ENCODE assay signal across 10 cellular contexts in genomic region chr13:94526956-94527355, GRCh38. TPM values are rescaled to one million over a fixed set of nuclear protein-coding genes. Genes with fewer than 3 reads are reported as not detected.
DNase-seq lines count a peak whose midpoint lies in the region; ATAC-seq, FAIRE-seq and TF ChIP-seq lines count a peak whose summit lies in the region.
"Not testable (repeated sequence)": the region's sequence is repeated elsewhere in the genome, so short reads cannot be mapped to it uniquely, and the experiment has no call there.
"Had no signal": no experiment of that assay in that cellular context is flagged by ENCODE, and none has a peak within 500 bp of the region (broad histone marks: within the 10 kb centered on the region; RNA-seq: fewer than 3 reads in every experiment).

No MANE protein-coding gene starts in this region.

- not testable (repeated sequence) for TF ChIP-seq RAD21 in HepG2 (CRISPR knock-in tag; IDR thresholded peaks at IDR 0.05)

- not testable (repeated sequence) for H3K4me2 ChIP-seq in DND-41 (ENCODE audit: insufficient read depth, low read length)
- peak overlapping the region; percentile 24; the same call in 1 of the 2 replicates for H3K4me2 ChIP-seq in HepG2 (ENCODE audit: low read depth, low read length)

- H3K9ac ChIP-seq in DND-41 (ENCODE audit: low read depth, low read length); HepG2 (ENCODE audit: insufficient read depth, low read depth, low read length): not testable (repeated sequence)

- intact Hi-C loops in HepG2 (cut with micrococcal nuclease; ENCODE audit: unreplicated experiment) = not testable (repeated sequence)

- TF ChIP-seq CTCF in DND-41 (IDR thresholded peaks at IDR 0.05; ENCODE audit: borderline replicate concordance, extremely low read depth, low read length, poor library complexity, severe bottlenecking) (peak; percentile 9), WERI-Rb-1 (IDR thresholded peaks at IDR 0.05; ENCODE audit: low read depth, low read length) (0 out of 2 replicates have a peak, but pooled peaks have one; percentile 9), HepG2 (CRISPR knock-in tag; IDR thresholded peaks at IDR 0.05) (peak; percentile 36; the same call in 1 of the 2 replicates)

- not testable (repeated sequence) for H3K9me3 ChIP-seq in DND-41 (ENCODE audit: insufficient read depth, low read length, severe bottlenecking); HepG2 (ENCODE audit: low read length)
- peaks cover 11% of the 10 kb centered on the region for H3K9me3 ChIP-seq in WERI-Rb-1 (ENCODE audit: severe bottlenecking)

- 16% methylated on average over 6 of the region's 7 CpGs for WGBS in HepG2 (ENCODE audit: low lambda C conversion rate)

- H4K20me1 ChIP-seq in DND-41 (ENCODE audit: insufficient read depth, low read length); HepG2 (ENCODE audit: insufficient read depth, low read length): not testable (repeated sequence)

- not testable (repeated sequence) for H3K27me3 ChIP-seq in DND-41 (ENCODE audit: insufficient read depth, low read length, poor library complexity); WERI-Rb-1 (ENCODE audit: insufficient read depth, low read depth, severe bottlenecking); HepG2 (ENCODE audit: control insufficient read depth in 1 of 2, insufficient read depth in 2 of 2, low read length in 2 of 2)

- CTCF ChIA-PET in HepG2 (lab: Yijun Ruan, JAX; ENCODE audit: low intra/inter-chr PET ratio, low total read pairs) = not testable (repeated sequence)

- in situ Hi-C loops in HepG2 (cut with HindIII; ENCODE audit: extremely low pct_ligation_motif_present, low pct_unique_long_range_greater_than_20kb) = not testable (repeated sequence)

- TF ChIP-seq EP300 in HepG2 (IDR thresholded peaks at IDR 0.05; ENCODE audit: low read depth in 2 of 2, low read length in 2 of 2); HepG2 (CRISPR knock-in tag; IDR thresholded peaks at IDR 0.05; ENCODE audit: borderline replicate concordance): not testable (repeated sequence)

- not testable (repeated sequence) for TF ChIP-seq POLR2A in HepG2 (IDR thresholded peaks at IDR 0.05; ENCODE audit: insufficient read depth in 1 of 2, low read depth in 2 of 2, low read length in 2 of 2)

- not testable (repeated sequence) for H3K4me3 ChIP-seq in DND-41 (ENCODE audit: low read depth in 1 of 2, low read length in 2 of 2); WERI-Rb-1 (ENCODE audit: low read depth, low read length); HepG2 (replicated peaks in 1 of 3; ENCODE audit: insufficient read depth in 1 of 3, low read depth in 2 of 3, low read length in 3 of 3)

- not testable (repeated sequence) for DNase-seq in DND-41; WERI-Rb-1; urothelium cell line (ENCODE audit: low spot score)
- DNase-seq in HT-29 (ENCODE audit: low spot score) (peak; percentile 16), NCI-H69 (lab: John Stamatoyannopoulos, UW) (peak; percentile 23), HepG2 (ENCODE audit: low spot score) (peak; percentile 40)

- H2AFZ ChIP-seq in DND-41 (ENCODE audit: low read depth, low read length); HepG2 (ENCODE audit: low read length): not testable (repeated sequence)

- not testable (repeated sequence) for FAIRE-seq in HepG2 (lab: Jason Lieb, UNC)
- peak; percentile 89 for FAIRE-seq in urothelium cell line (lab: Jason Lieb, UNC)

- not testable (repeated sequence) for H3K4me1 ChIP-seq in DND-41 (ENCODE audit: insufficient read depth, low read length); HepG2 (ENCODE audit: insufficient read depth, low read length)

- H3K79me2 ChIP-seq in DND-41 (ENCODE audit: insufficient read depth, low read length); HepG2 (ENCODE audit: insufficient read depth, low read length): not testable (repeated sequence)

- BruUV-seq in HepG2 (replicated peaks; lab: Mats Ljungman, UMichigan) = not testable (repeated sequence)

- H3K36me3 ChIP-seq in DND-41 (ENCODE audit: insufficient read depth, low read length); WERI-Rb-1; HepG2 (replicated peaks in 1 of 2; ENCODE audit: control insufficient read depth in 1 of 2, insufficient read depth in 2 of 2, low read length in 2 of 2): not testable (repeated sequence)

- H3K27ac ChIP-seq in DND-41 (ENCODE audit: low read length); WERI-Rb-1; HepG2 (ENCODE audit: extremely low read length, insufficient read depth, low read length): not testable (repeated sequence)

- not testable (repeated sequence) for ATAC-seq in DND-41 (ENCODE audit: insufficient read depth, low read depth)
- ATAC-seq in HepG2 = peak; percentile 72

- POLR2A ChIA-PET in HepG2 (lab: Yijun Ruan, JAX) = not testable (repeated sequence)

TF ChIP-seq in HepG2, 621 proteins besides CTCF, POLR2A, EP300 and RAD21:
- TF ChIP-seq ZNF644 (CRISPR knock-in tag; IDR thresholded peaks at IDR 0.05; ENCODE audit: low read depth) (0 out of 2 replicates have a peak, but pooled peaks have one; percentile 13), ZBTB7A (CRISPR knock-in tag; IDR thresholded peaks at IDR 0.05) (peak; percentile 57; the same call in 1 of the 2 replicates), ZBTB7B (CRISPR knock-in tag; IDR thresholded peaks at IDR 0.05) (0 out of 2 replicates have a peak, but pooled peaks have one; percentile 29), ZFX (CRISPR knock-in tag; IDR thresholded peaks at IDR 0.05; ENCODE audit: low read depth) (peak; percentile 38; the same call in 1 of the 2 replicates), ZFY (CRISPR knock-in tag; IDR thresholded peaks at IDR 0.05) (0 out of 2 replicates have a peak, but pooled peaks have one; percentile 23), FOXA1 (CRISPR knock-in tag; IDR thresholded peaks at IDR 0.05) (peak; percentile 48; the same call in 1 of the 2 replicates)
- TF ChIP-seq FOXA1 (IDR thresholded peaks at IDR 0.05) = not testable (repeated sequence)

RNA-seq across cellular contexts. Expression of gene DCT, which starts 47.5 kb away (rescaled TPM):
- not detected in 2 replicates for total RNA-seq in HT-29 (2014; rRNA removed; shearing (Covaris generic))
- not detected in 2 replicates for total RNA-seq in HepG2 (2016; rRNA removed; fragmentation: Illumina TruSeq; extraction: Trizol)
- not detected in 2 replicates for total RNA-seq in HepG2 (2016; cell fraction: cytosol; rRNA removed; fragmentation: Illumina TruSeq; extraction: Trizol; ENCODE audit: low read depth)
- not detected in 2 replicates for total RNA-seq in HepG2 (2016; cell fraction: insoluble cytoplasmic fraction; rRNA removed; fragmentation: Illumina TruSeq; extraction: Trizol)
- total RNA-seq in HepG2 (2016; cell fraction: membrane; rRNA removed; fragmentation: Illumina TruSeq; extraction: Trizol) = not detected in 2 replicates
- not detected in 2 replicates for total RNA-seq in HepG2 (2016; cell fraction: nucleus; rRNA removed; fragmentation: Illumina TruSeq; extraction: Trizol)
- not detected in 2 replicates for polyA plus RNA-seq in HepG2 (2011; rRNA removed)
- polyA plus RNA-seq in HepG2 (2011; cell fraction: cytosol; rRNA removed) = 0.01 TPM in 1 of 2 replicates, not detected in the other
- 0.03 TPM in 1 of 2 replicates, not detected in the other for polyA plus RNA-seq in HepG2 (2011; cell fraction: nucleus; rRNA removed)
- not detected in 2 replicates for polyA plus RNA-seq in HepG2 (2012)
- polyA plus RNA-seq in HepG2 (2016; cell fraction: cytosol; fragmentation: Illumina TruSeq; extraction: Trizol; ENCODE audit: low read depth) = not detected in 2 replicates
- not detected in 2 replicates for polyA plus RNA-seq in HepG2 (2016; cell fraction: insoluble cytoplasmic fraction; fragmentation: Illumina TruSeq; extraction: Trizol; ENCODE audit: low read depth)
- polyA plus RNA-seq in HepG2 (2016; cell fraction: membrane; fragmentation: Illumina TruSeq; extraction: Trizol; ENCODE audit: low read depth) = not detected in 2 replicates
- not detected in 2 replicates for polyA plus RNA-seq in HepG2 (2016; cell fraction: nucleus; fragmentation: Illumina TruSeq; extraction: Trizol; ENCODE audit: insufficient read depth, low read depth)
- not detected in 2 replicates for polyA minus RNA-seq in HepG2 (2011; rRNA and poly(A)+ RNA removed; ENCODE audit: low replicate concordance)
- not detected in 2 replicates for polyA minus RNA-seq in HepG2 (2011; cell fraction: cytosol; rRNA and poly(A)+ RNA removed)
- 0.25 TPM in 1 of 2 replicates, not detected in the other for polyA minus RNA-seq in HepG2 (2011; cell fraction: nucleus; rRNA and poly(A)+ RNA removed)
- total RNA-seq: Calu3, H1, H7 had no signal
- polyA plus RNA-seq: BJ had no signal
